Comparison of ENCODE assay signal across 7 cellular contexts in the genomic region with DNA sequence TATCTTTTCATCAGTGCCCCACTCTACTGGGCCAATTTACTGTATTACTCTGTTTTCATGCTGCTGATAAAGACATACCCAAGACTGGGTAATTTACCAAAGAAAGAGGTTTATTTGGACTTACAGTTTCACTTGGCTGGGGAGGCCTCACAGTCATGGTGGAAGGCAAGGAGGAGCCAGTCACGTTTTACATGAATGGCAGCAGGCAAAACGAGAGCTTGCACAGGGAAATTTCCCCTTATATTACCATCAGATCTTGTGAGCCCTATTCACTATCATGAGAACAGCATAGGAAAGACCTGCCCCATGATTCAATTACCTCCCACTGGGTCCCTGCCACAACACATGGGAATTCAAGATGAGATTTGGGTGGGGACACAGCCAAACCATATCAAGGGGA.
A peak's percentile ranks its signal among the peaks of the same experiment; 100 is the strongest.
DNase-seq lines count a peak whose midpoint lies in the region; ATAC-seq, FAIRE-seq and TF ChIP-seq lines count a peak whose summit lies in the region.
"Not testable (repeated sequence)": the region's sequence is repeated elsewhere in the genome, so short reads cannot be mapped to it uniquely, and the experiment has no call there.

No MANE protein-coding gene starts in this region.

- H3K9ac ChIP-seq in ES-I3 (ENCODE audit: low read depth, low read length), result peak overlapping the region; percentile 44; the same call in 1 of the 2 replicates
- H3K9ac ChIP-seq in HUES6 (ENCODE audit: low read length); K562 (ENCODE audit: insufficient read depth in 1 of 2, low read depth in 2 of 2, low read length in 2 of 2): not testable (repeated sequence)

- H3K4me3 Mint-ChIP-seq in Caco-2 (ENCODE audit: unreplicated experiment); activated CD4-positive, alpha-beta T cell treated with anti-CD3 and anti-CD28 coated beads, Interleukin-2, amount 10 ng/mL, durations not matched to agents 7 days and 5 days: not testable (repeated sequence)
- H3K4me3 Mint-ChIP-seq in endothelial cell (ENCODE audit: unreplicated experiment) (peak overlapping the region; percentile 7), type B pancreatic cell (peak overlapping the region; percentile 41)

- H3K4me3 ChIP-seq in Caco-2 (ENCODE audit: low read depth, low read length); K562: not testable (repeated sequence)
- H3K4me3 ChIP-seq in HUES6 (ENCODE audit: low read depth, low read length), result peak overlapping the region; percentile 48; the same call in 1 of the 2 replicates

- POLR2A ChIA-PET in Caco-2 (lab: Charles Lee); activated CD4-positive, alpha-beta T cell treated with anti-CD3 and anti-CD28 coated beads, Interleukin-2, amount 10 ng/mL, durations not matched to agents 7 days and 5 days (lab: Charles Lee); K562 (lab: Yijun Ruan, JAX): not testable (repeated sequence)

- H3K36me3 ChIP-seq in Caco-2 (ENCODE audit: control insufficient read depth, insufficient read depth, low read length); ES-I3 (ENCODE audit: insufficient read depth, low read length); HUES6 (ENCODE audit: control insufficient read depth, insufficient read depth, low read length); K562 (ENCODE audit: control insufficient read depth, insufficient read depth, low read length): not testable (repeated sequence)

- WGBS in K562 (ENCODE audit: insufficient coverage, low coverage, missing lambda C conversion rate), result 5% methylated on average over 2 of the region's 2 CpGs

- not testable (repeated sequence) for H3K27me3 ChIP-seq in Caco-2 (replicated peaks; ENCODE audit: control insufficient read depth, insufficient read depth, low read length); HUES6 (ENCODE audit: control insufficient read depth, insufficient read depth, low read length); K562 (ENCODE audit: control insufficient read depth in 2 of 2, insufficient read depth in 2 of 2, low read length in 2 of 2)

- not testable (repeated sequence) for H3K79me2 ChIP-seq in K562 (ENCODE audit: control insufficient read depth, insufficient read depth, low read length)

- DNase-seq in Caco-2; activated CD4-positive, alpha-beta T cell treated with anti-CD3 and anti-CD28 coated beads, Interleukin-2, amount 10 ng/mL, durations not matched to agents 7 days and 5 days; K562 (ENCODE audit: extremely low read depth in 1 of 4, low spot score in 3 of 4); endothelial cell (ENCODE audit: low spot score); type B pancreatic cell (ENCODE audit: extremely low spot score, unreplicated experiment): not testable (repeated sequence)

- not testable (repeated sequence) for TF ChIP-seq POLR2A in K562 (conservative IDR thresholded peaks at IDR 0.05)

- peak overlapping the region; percentile 31 for H3K27ac Mint-ChIP-seq in Caco-2 (ENCODE audit: unreplicated experiment)
- peak overlapping the region; percentile 36 for H3K27ac Mint-ChIP-seq in activated CD4-positive, alpha-beta T cell treated with anti-CD3 and anti-CD28 coated beads, Interleukin-2, amount 10 ng/mL, durations not matched to agents 7 days and 5 days
- H3K27ac Mint-ChIP-seq in endothelial cell (ENCODE audit: unreplicated experiment); type B pancreatic cell: not testable (repeated sequence)

- not testable (repeated sequence) for H3K4me2 ChIP-seq in K562 (ENCODE audit: insufficient read depth, low read length)

- in situ Hi-C loops in K562 (cut with MboI), result not testable (repeated sequence)

- CTCF ChIA-PET in Caco-2 (lab: Charles Lee); activated CD4-positive, alpha-beta T cell treated with anti-CD3 and anti-CD28 coated beads, Interleukin-2, amount 10 ng/mL, durations not matched to agents 7 days and 5 days (lab: Charles Lee); K562 (lab: Yijun Ruan, JAX; ENCODE audit: low intra/inter-chr PET ratio): not testable (repeated sequence)

- not testable (repeated sequence) for BruUV-seq in Caco-2 (replicated peaks; lab: Mats Ljungman, UMichigan); K562 (replicated peaks; lab: Mats Ljungman, UMichigan)

- not testable (repeated sequence) for H3K36me3 Mint-ChIP-seq in Caco-2 (ENCODE audit: insufficient read depth, unreplicated experiment); endothelial cell (ENCODE audit: low read depth, unreplicated experiment)
- H3K36me3 Mint-ChIP-seq in activated CD4-positive, alpha-beta T cell treated with anti-CD3 and anti-CD28 coated beads, Interleukin-2, amount 10 ng/mL, durations not matched to agents 7 days and 5 days (ENCODE audit: low read depth), result peaks cover 15% of the 10 kb centered on the region
- H3K36me3 Mint-ChIP-seq in type B pancreatic cell, result peaks cover 13% of the 10 kb centered on the region

- not testable (repeated sequence) for H3K4me1 ChIP-seq in Caco-2; ES-I3 (ENCODE audit: insufficient read depth, low read length); HUES6 (ENCODE audit: control insufficient read depth, insufficient read depth, low read length); K562 (replicated peaks in 1 of 2; ENCODE audit: control insufficient read depth in 2 of 2, insufficient read depth in 2 of 2, low read length in 2 of 2)

- not testable (repeated sequence) for H4K20me1 ChIP-seq in K562 (replicated peaks; ENCODE audit: control insufficient read depth, insufficient read depth, low read length)

- FAIRE-seq in K562 (lab: Jason Lieb, UNC), result not testable (repeated sequence)

- H3K9me1 ChIP-seq in K562 (ENCODE audit: control insufficient read depth, insufficient read depth, low read length), result not testable (repeated sequence)

- not testable (repeated sequence) for TF ChIP-seq RAD21 in K562 (CRISPR knock-in tag; conservative IDR thresholded peaks at IDR 0.05 in 1 of 2, IDR thresholded peaks at IDR 0.05 in 1 of 2)

- not testable (repeated sequence) for ATAC-seq in K562

- H3K27ac ChIP-seq in HUES6 (ENCODE audit: low read depth, low read length); K562 (ENCODE audit: extremely low read depth, low read depth, low read length): not testable (repeated sequence)

- not testable (repeated sequence) for H2AFZ ChIP-seq in K562 (ENCODE audit: low read depth, low read length)

- not testable (repeated sequence) for TF ChIP-seq CTCF in Caco-2 (IDR thresholded peaks at IDR 0.05; ENCODE audit: insufficient read depth in 1 of 2, low read depth in 1 of 2, low read length in 1 of 2, severe bottlenecking in 1 of 2, unreplicated experiment in 1 of 2); K562 (IDR thresholded peaks at IDR 0.05 in 2 of 3, conservative IDR thresholded peaks at IDR 0.05 in 1 of 3; ENCODE audit: insufficient read depth in 2 of 3, low read depth in 1 of 3, low read length in 3 of 3); endothelial cell (IDR thresholded peaks at IDR 0.05; ENCODE audit: unreplicated experiment); type B pancreatic cell (conservative IDR thresholded peaks at IDR 0.05)

- H3K9me3 ChIP-seq in Caco-2; ES-I3 (ENCODE audit: control insufficient read depth, insufficient read depth, low read length); HUES6 (ENCODE audit: control insufficient read depth, insufficient read depth, low read depth, low read length); K562 (replicated peaks; ENCODE audit: control insufficient read depth, insufficient read depth, low read depth, low read length): not testable (repeated sequence)

- not testable (repeated sequence) for TF ChIP-seq EP300 in K562 (IDR thresholded peaks at IDR 0.05; ENCODE audit: low read length)

- not testable (repeated sequence) for H3K27me3 Mint-ChIP-seq in Caco-2 (ENCODE audit: insufficient read depth, unreplicated experiment); activated CD4-positive, alpha-beta T cell treated with anti-CD3 and anti-CD28 coated beads, Interleukin-2, amount 10 ng/mL, durations not matched to agents 7 days and 5 days; endothelial cell (ENCODE audit: unreplicated experiment); type B pancreatic cell

- H3K9me3 Mint-ChIP-seq in Caco-2 (ENCODE audit: unreplicated experiment) (peaks cover 27% of the 10 kb centered on the region), type B pancreatic cell (peaks cover 23% of the 10 kb centered on the region)
- H3K9me3 Mint-ChIP-seq in activated CD4-positive, alpha-beta T cell treated with anti-CD3 and anti-CD28 coated beads, Interleukin-2, amount 10 ng/mL, durations not matched to agents 7 days and 5 days; endothelial cell (ENCODE audit: unreplicated experiment): not testable (repeated sequence)

- not testable (repeated sequence) for H3K4me1 Mint-ChIP-seq in Caco-2 (ENCODE audit: low read depth, unreplicated experiment); activated CD4-positive, alpha-beta T cell treated with anti-CD3 and anti-CD28 coated beads, Interleukin-2, amount 10 ng/mL, durations not matched to agents 7 days and 5 days; endothelial cell (ENCODE audit: unreplicated experiment); type B pancreatic cell (ENCODE audit: unreplicated experiment)

- intact Hi-C loops in Caco-2 (cut with micrococcal nuclease; ENCODE audit: unreplicated experiment); K562 (cut with micrococcal nuclease): not testable (repeated sequence)

TF ChIP-seq in K562, 482 proteins besides CTCF, POLR2A, EP300 and RAD21:
- 0 out of 2 replicates have a peak, but pooled peaks have one; percentile 45 for TF ChIP-seq ZNF766 (CRISPR knock-in tag; conservative IDR thresholded peaks at IDR 0.05)
- peak; percentile 92 for TF ChIP-seq ZNF431 (CRISPR knock-in tag; IDR thresholded peaks at IDR 0.05)
TF ChIP-seq in K562: peak in this region for 2; not testable (repeated sequence) for 480.
